6 cellular contexts compared by ENCODE assay signal in the genomic region with DNA sequence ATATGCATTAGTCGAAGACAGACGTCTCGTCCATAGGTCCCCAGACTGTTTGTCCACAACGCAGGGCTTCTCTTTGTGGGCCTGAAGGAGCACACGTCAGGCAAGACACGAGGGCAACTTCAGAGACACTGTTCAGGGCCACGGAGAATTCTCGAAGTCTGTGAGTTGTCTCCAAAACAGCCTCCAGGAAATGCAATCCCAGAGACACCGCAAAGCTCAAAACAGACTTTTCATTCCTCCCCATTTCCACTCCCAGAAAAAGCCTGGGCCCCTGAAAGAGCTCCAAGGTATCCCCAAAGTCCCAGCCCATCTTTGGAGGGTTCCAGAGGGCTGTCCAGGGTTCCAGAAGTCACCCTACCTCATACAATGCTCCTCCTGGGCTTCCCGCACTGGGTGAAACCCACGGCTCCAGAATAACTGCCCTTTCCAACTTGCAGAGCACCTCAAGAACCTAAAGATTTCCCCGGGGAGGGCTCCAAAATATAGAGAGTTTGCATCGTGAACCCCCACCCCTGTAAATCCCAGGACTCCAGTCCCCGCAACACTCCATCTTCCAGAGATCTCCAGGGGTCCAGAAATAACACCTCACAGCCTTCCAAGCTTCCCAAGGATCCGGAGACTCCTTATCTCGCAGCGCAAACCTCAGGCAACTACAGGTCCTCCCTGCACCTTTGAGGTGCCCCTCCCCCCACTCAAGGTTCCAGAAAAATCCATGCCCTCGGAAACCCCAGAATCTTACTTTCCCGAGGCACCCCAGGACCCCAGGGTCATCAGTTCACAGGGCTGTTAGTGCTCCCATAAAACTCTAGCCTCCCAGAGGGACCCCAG. TPM values are rescaled to one million over a fixed set of nuclear protein-coding genes. Genes with fewer than 3 reads are reported as not detected.
DNase-seq lines count a peak whose midpoint lies in the region; ATAC-seq and TF ChIP-seq lines count a peak whose summit lies in the region.

No MANE protein-coding gene starts in this region.

- DNase-seq in HL-60 (ENCODE audit: low read depth in 1 of 2, low spot score in 1 of 2): peak in 1 of 2 experiments; percentile 30
- no peak for DNase-seq in NCI-H128 (lab: John Stamatoyannopoulos, UW; ENCODE audit: unreplicated experiment)
- no peak for DNase-seq in NCI-H1694 (lab: John Stamatoyannopoulos, UW)

- no peaks in the 10 kb centered on the region for H3K9me3 ChIP-seq in mucosa of stomach (ENCODE audit: control insufficient read depth, low read length)

- no peak for ATAC-seq in HG03457 (IDR thresholded peaks at IDR 0.05; ENCODE audit: unreplicated experiment)

- H3K27me3 ChIP-seq in HL-60 (ENCODE audit: insufficient read depth, poor library complexity, severe bottlenecking): no peaks in the 10 kb centered on the region
- H3K27me3 ChIP-seq in mucosa of stomach (ENCODE audit: control insufficient read depth, insufficient read depth, low read length): no peaks in the 10 kb centered on the region

- H3K9ac ChIP-seq in mucosa of stomach (ENCODE audit: low read length): peak overlapping the region; percentile 77

- peaks cover 57% of the 10 kb centered on the region for H3K4me1 ChIP-seq in mucosa of stomach (ENCODE audit: control insufficient read depth, insufficient read depth, low read length)

- peaks cover 4% of the 10 kb centered on the region for H3K36me3 ChIP-seq in mucosa of stomach (ENCODE audit: control insufficient read depth, insufficient read depth, low read length)

- H3K27ac ChIP-seq in HL-60 (replicated peaks) (peak overlapping the region; percentile 93), adipose tissue (ENCODE audit: low read depth, low read length) (peak overlapping the region; percentile 13)

- WGBS in adipose tissue, 3 donors: 19 to 29% (median 20%) methylated on average over 19 of the region's 19 CpGs

- H3K4me3 ChIP-seq in HL-60 (replicated peaks; ENCODE audit: insufficient read depth, low read length) (peak overlapping the region; percentile 42), mucosa of stomach (ENCODE audit: low read length) (peak overlapping the region; percentile 20)

- no peak for TF ChIP-seq CTCF in HL-60 (IDR thresholded peaks at IDR 0.05; ENCODE audit: insufficient read depth, low read length)

RNA-seq across cellular contexts. Expression of gene FTL, which starts 0.7 kb away (rescaled TPM):
- polyA plus RNA-seq in adipose tissue: over 10,000 TPM in 1 of 3 donors, 1,000 to 10,000 TPM in 2; 1,172 to 18,296 (median 6,752) TPM

RNA-seq across cellular contexts. Expression of gene BAX, which starts 9.7 kb away (rescaled TPM):
- polyA plus RNA-seq in adipose tissue: 10 to 100 TPM; 24.4 to 71.2 (median 39.9) TPM

RNA-seq across cellular contexts. Expression of gene GYS1, which starts 28.7 kb away (rescaled TPM):
- 10 to 100 TPM; 20.1 to 73.8 (median 31.2) TPM for polyA plus RNA-seq in adipose tissue

RNA-seq across cellular contexts. Expression of gene RUVBL2, which starts 29.3 kb away (rescaled TPM):
- 10 to 100 TPM; 44.6 to 65.0 (median 50.0) TPM for polyA plus RNA-seq in adipose tissue

RNA-seq across cellular contexts. Expression of gene DHDH, which starts 30.9 kb away (rescaled TPM):
- polyA plus RNA-seq in adipose tissue: under 1 TPM in 1 of 3 donors, not detected in 2; 0.30 TPM
